Comparison of ENCODE assay signal across 1 cellular context in the genomic region with DNA sequence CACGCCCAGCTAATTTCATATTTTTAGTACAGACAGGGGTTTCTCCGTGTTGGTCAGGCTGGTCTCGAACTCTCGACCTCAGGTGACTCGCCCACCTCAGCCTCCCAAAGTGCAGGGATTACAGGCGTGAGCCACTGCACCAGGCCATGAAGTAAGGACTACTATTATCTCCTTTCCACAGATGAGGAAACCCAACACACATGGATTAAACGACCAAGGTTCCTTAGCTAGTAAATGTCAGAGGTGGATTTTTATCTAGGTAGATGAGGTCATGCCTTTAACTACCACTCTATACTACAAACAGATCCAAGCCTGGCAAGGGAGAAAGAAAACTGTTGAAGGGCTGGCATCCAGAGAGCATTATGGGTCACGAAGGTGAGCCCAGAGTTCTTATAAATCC.
A peak's percentile ranks its signal among the peaks of the same experiment; 100 is the strongest.
TF ChIP-seq lines count a peak whose summit lies in the region.

No MANE protein-coding gene starts in this region.

TF ChIP-seq in K562, 482 proteins besides CTCF, POLR2A, EP300 and RAD21 (continued from another document):
- TF ChIP-seq, protein P1, sequence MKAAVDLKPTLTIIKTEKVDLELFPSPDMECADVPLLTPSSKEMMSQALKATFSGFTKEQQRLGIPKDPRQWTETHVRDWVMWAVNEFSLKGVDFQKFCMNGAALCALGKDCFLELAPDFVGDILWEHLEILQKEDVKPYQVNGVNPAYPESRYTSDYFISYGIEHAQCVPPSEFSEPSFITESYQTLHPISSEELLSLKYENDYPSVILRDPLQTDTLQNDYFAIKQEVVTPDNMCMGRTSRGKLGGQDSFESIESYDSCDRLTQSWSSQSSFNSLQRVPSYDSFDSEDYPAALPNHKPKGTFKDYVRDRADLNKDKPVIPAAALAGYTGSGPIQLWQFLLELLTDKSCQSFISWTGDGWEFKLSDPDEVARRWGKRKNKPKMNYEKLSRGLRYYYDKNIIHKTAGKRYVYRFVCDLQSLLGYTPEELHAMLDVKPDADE (conservative IDR thresholded peaks at IDR 0.05; ENCODE audit: control insufficient read depth, low read depth, low read length) = no peak
- TF ChIP-seq NFE2 (IDR thresholded peaks at IDR 0.05; ENCODE audit: low read depth) (no peak), FUS (optimal IDR thresholded peaks at IDR 0.05; ENCODE audit: low read depth, low read length) (no peak), CREB1 (IDR thresholded peaks at IDR 0.05) (no peak), CREB1 (CRISPR knock-in tag; IDR thresholded peaks at IDR 0.05) (no peak), ARID1B (IDR thresholded peaks at IDR 0.05) (peak; percentile 51), ARID4B (CRISPR knock-in tag; IDR thresholded peaks at IDR 0.05) (no peak), FOS (IDR thresholded peaks at IDR 0.05; ENCODE audit: extremely low read depth, insufficient read length) (no peak)
- TF ChIP-seq, protein P2, sequence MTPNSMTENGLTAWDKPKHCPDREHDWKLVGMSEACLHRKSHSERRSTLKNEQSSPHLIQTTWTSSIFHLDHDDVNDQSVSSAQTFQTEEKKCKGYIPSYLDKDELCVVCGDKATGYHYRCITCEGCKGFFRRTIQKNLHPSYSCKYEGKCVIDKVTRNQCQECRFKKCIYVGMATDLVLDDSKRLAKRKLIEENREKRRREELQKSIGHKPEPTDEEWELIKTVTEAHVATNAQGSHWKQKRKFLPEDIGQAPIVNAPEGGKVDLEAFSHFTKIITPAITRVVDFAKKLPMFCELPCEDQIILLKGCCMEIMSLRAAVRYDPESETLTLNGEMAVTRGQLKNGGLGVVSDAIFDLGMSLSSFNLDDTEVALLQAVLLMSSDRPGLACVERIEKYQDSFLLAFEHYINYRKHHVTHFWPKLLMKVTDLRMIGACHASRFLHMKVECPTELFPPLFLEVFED (CRISPR knock-in tag; conservative IDR thresholded peaks at IDR 0.05) = no peak
